1 cellular context compared by ENCODE assay signal in the genomic region with DNA sequence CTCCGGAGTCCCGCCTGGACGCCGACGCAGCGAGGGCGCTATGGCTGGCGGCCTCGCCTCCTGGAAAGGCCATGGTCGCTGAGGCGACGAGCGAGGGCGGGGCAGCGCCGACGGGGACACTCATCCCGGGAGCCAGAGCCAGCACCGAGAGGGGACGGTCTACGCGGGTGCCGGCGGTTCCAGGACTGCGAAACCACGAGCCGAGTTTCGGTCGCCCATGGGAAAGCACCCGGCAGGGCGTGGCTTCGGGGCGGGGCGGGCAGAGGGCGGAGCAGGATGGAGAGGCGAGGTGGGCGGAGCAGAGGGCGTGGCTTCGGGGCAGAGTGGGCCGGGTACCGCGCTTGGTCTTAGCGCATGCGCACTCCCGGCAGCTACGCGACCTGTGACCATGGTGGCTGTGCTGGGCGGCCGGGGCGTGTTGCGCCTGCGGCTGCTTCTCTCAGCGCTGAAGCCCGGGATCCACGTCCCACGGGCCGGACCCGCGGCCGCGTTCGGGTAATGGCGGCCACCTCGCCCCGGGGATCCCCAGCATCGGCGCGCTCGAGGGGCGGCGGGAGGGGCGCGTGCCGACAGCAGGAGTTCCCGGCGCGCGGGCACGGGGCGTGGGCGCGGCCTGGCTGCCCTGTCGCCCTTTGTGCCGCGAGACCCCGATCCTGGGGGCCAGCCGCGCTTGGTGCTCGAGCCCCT.
A peak's percentile ranks its signal among the peaks of the same experiment; 100 is the strongest.
TF ChIP-seq lines count a peak whose summit lies in the region.

BPHL (plus strand) TSS at position 359 of the 687 bp plus-strand sequence; CDS start at position 389, 30 bp downstream.

TF ChIP-seq in HepG2, 621 proteins besides CTCF, POLR2A, EP300 and RAD21 (continued from another document and continues in another):
- TF ChIP-seq POGK (CRISPR knock-in tag; conservative IDR thresholded peaks at IDR 0.05) = peak; percentile 88; the same call in 1 of the 2 replicates
- no peak for TF ChIP-seq ZNF432 (CRISPR knock-in tag; IDR thresholded peaks at IDR 0.05; ENCODE audit: borderline replicate concordance)
- TF ChIP-seq GTF3A (CRISPR knock-in tag; conservative IDR thresholded peaks at IDR 0.05) = peak; percentile 93
- peak; percentile 99 for TF ChIP-seq ZNF274 (CRISPR knock-in tag; IDR thresholded peaks at IDR 0.05)
- peak; percentile 83 for TF ChIP-seq UBTF (CRISPR knock-in tag; IDR thresholded peaks at IDR 0.05)
- TF ChIP-seq SIX4 (CRISPR knock-in tag; IDR thresholded peaks at IDR 0.05) = peak; percentile 57; the same call in 1 of the 2 replicates
- TF ChIP-seq, protein P1, sequence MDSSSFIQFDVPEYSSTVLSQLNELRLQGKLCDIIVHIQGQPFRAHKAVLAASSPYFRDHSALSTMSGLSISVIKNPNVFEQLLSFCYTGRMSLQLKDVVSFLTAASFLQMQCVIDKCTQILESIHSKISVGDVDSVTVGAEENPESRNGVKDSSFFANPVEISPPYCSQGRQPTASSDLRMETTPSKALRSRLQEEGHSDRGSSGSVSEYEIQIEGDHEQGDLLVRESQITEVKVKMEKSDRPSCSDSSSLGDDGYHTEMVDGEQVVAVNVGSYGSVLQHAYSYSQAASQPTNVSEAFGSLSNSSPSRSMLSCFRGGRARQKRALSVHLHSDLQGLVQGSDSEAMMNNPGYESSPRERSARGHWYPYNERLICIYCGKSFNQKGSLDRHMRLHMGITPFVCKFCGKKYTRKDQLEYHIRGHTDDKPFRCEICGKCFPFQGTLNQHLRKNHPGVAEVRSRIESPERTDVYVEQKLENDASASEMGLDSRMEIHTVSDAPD (CRISPR knock-in tag; IDR thresholded peaks at IDR 0.05) = peak; percentile 43; the same call in 1 of the 2 replicates
- TF ChIP-seq RXRA (CRISPR knock-in tag; IDR thresholded peaks at IDR 0.05) = peak; percentile 85
- TF ChIP-seq, protein P2, sequence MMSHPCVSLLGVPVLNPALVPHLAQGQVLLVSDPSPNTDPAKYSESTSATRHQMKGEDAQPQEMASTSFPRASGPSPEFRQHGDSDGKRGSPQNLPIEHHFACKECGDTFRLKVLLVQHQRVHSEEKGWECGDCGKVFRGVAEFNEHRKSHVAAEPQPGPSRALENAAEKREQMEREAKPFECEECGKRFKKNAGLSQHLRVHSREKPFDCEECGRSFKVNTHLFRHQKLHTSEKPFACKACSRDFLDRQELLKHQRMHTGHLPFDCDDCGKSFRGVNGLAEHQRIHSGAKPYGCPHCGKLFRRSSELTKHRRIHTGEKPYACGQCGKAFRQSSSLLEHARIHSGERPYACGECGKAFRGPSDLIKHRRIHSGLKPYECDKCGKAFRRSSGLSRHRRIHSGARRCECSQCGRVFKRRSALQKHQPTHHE (CRISPR knock-in tag; IDR thresholded peaks at IDR 0.05; ENCODE audit: borderline replicate concordance) = peak; percentile 97
- TF ChIP-seq ZNF790 (CRISPR knock-in tag; IDR thresholded peaks at IDR 0.05; ENCODE audit: borderline replicate concordance) = peak; percentile 85; the same call in 1 of the 2 replicates
- peak; percentile 62; the same call in 1 of the 2 replicates for TF ChIP-seq GMEB2 (CRISPR knock-in tag; IDR thresholded peaks at IDR 0.05; ENCODE audit: low read depth)
- peak; percentile 96 for TF ChIP-seq ZNF749 (CRISPR knock-in tag; IDR thresholded peaks at IDR 0.05; ENCODE audit: borderline replicate concordance)
- peak; percentile 77 for TF ChIP-seq EED (CRISPR knock-in tag; IDR thresholded peaks at IDR 0.05)
- no peak; the same call in none of the 2 replicates for TF ChIP-seq ZNF280B (CRISPR knock-in tag; IDR thresholded peaks at IDR 0.05; ENCODE audit: borderline replicate concordance)
- peak; percentile 96 for TF ChIP-seq HES4 (CRISPR knock-in tag; IDR thresholded peaks at IDR 0.05; ENCODE audit: borderline replicate concordance)
- TF ChIP-seq ZNF616 (CRISPR knock-in tag; IDR thresholded peaks at IDR 0.05; ENCODE audit: low read depth) = peak; percentile 74; the same call in 1 of the 2 replicates
- TF ChIP-seq SOX13 (IDR thresholded peaks at IDR 0.05) = no peak; the same call in 1 of the 2 replicates
- TF ChIP-seq SOX13 (CRISPR knock-in tag; conservative IDR thresholded peaks at IDR 0.05 in 1 of 2, IDR thresholded peaks at IDR 0.05 in 1 of 2) = peak in 1 of 2 experiments; percentile 43; a peak in 2 of 4 replicates
- peak; percentile 79 for TF ChIP-seq ZNF331 (CRISPR knock-in tag; IDR thresholded peaks at IDR 0.05)
- 0 out of 2 replicates have a peak, but pooled peaks have one; percentile 18 for TF ChIP-seq PRDM10 (CRISPR knock-in tag; IDR thresholded peaks at IDR 0.05; ENCODE audit: low read depth)
- no peak for TF ChIP-seq SOX6 (IDR thresholded peaks at IDR 0.05)
- peak; percentile 77 for TF ChIP-seq SOX6 (CRISPR knock-in tag; IDR thresholded peaks at IDR 0.05)
- TF ChIP-seq HNRNPUL1 (IDR thresholded peaks at IDR 0.05; ENCODE audit: low read depth, low read length) = peak; percentile 65
- peak; percentile 25; the same call in 1 of the 2 replicates for TF ChIP-seq CHD2 (IDR thresholded peaks at IDR 0.05; ENCODE audit: low read depth, low read length)
- peak; percentile 84 for TF ChIP-seq IKZF5 (CRISPR knock-in tag; IDR thresholded peaks at IDR 0.05)
- peak; percentile 93 for TF ChIP-seq ZMAT3 (CRISPR knock-in tag; conservative IDR thresholded peaks at IDR 0.05)
- 0 out of 2 replicates have a peak, but pooled peaks have one; percentile 53 for TF ChIP-seq CREB1 (IDR thresholded peaks at IDR 0.05)
- no peak for TF ChIP-seq CREB1 (CRISPR knock-in tag; IDR thresholded peaks at IDR 0.05)
- TF ChIP-seq ATAD3A (CRISPR knock-in tag; IDR thresholded peaks at IDR 0.05) = no peak
- no peak for TF ChIP-seq HHEX (CRISPR knock-in tag; IDR thresholded peaks at IDR 0.05)
- TF ChIP-seq ELF3 (CRISPR knock-in tag; IDR thresholded peaks at IDR 0.05) = peak; percentile 63; the same call in 1 of the 2 replicates
- TF ChIP-seq POLR2G (IDR thresholded peaks at IDR 0.05; ENCODE audit: low read depth, low read length) = peak; percentile 94
- TF ChIP-seq, protein P3, sequence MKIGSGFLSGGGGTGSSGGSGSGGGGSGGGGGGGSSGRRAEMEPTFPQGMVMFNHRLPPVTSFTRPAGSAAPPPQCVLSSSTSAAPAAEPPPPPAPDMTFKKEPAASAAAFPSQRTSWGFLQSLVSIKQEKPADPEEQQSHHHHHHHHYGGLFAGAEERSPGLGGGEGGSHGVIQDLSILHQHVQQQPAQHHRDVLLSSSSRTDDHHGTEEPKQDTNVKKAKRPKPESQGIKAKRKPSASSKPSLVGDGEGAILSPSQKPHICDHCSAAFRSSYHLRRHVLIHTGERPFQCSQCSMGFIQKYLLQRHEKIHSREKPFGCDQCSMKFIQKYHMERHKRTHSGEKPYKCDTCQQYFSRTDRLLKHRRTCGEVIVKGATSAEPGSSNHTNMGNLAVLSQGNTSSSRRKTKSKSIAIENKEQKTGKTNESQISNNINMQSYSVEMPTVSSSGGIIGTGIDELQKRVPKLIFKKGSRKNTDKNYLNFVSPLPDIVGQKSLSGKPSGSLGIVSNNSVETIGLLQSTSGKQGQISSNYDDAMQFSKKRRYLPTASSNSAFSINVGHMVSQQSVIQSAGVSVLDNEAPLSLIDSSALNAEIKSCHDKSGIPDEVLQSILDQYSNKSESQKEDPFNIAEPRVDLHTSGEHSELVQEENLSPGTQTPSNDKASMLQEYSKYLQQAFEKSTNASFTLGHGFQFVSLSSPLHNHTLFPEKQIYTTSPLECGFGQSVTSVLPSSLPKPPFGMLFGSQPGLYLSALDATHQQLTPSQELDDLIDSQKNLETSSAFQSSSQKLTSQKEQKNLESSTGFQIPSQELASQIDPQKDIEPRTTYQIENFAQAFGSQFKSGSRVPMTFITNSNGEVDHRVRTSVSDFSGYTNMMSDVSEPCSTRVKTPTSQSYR (CRISPR knock-in tag; IDR thresholded peaks at IDR 0.05; ENCODE audit: borderline replicate concordance) = 0 out of 2 replicates have a peak, but pooled peaks have one; percentile 28
- no peak for TF ChIP-seq ELF4 (CRISPR knock-in tag; IDR thresholded peaks at IDR 0.05; ENCODE audit: borderline replicate concordance)
- TF ChIP-seq ZNF883 (CRISPR knock-in tag; IDR thresholded peaks at IDR 0.05; ENCODE audit: not compliant biosample characterization) = peak; percentile 90
- TF ChIP-seq SMC3 (IDR thresholded peaks at IDR 0.05; ENCODE audit: low read length) = no peak
- 0 out of 2 replicates have a peak, but pooled peaks have one; percentile 85 for TF ChIP-seq PCBP1 (IDR thresholded peaks at IDR 0.05; ENCODE audit: borderline replicate concordance, low read depth, low read length)
- peak; percentile 79 for TF ChIP-seq ZNF205 (CRISPR knock-in tag; IDR thresholded peaks at IDR 0.05)
